8 cellular contexts compared by ENCODE assay signal in genomic region chr5:5421149-5421960, GRCh38. TPM values are rescaled to one million over a fixed set of nuclear protein-coding genes. Genes with fewer than 3 reads are reported as not detected.
DNase-seq lines count a peak whose midpoint lies in the region; ATAC-seq and TF ChIP-seq lines count a peak whose summit lies in the region.

No MANE protein-coding gene starts in this region.

- TF ChIP-seq CTCF in activated B cell treated with CpG ODN at 0.5 μM for 24 hours (IDR thresholded peaks at IDR 0.05) (no peak), epithelial cell of esophagus (IDR thresholded peaks at IDR 0.05; ENCODE audit: insufficient read depth, low read depth, low read length, missing control alignments) (no peak), osteoblast (IDR thresholded peaks at IDR 0.05; ENCODE audit: extremely low read depth, low read depth, low read length) (no peak)

- H3K4me3 Mint-ChIP-seq in activated B cell treated with CpG ODN at 0.5 μM for 24 hours = peak overlapping the region; percentile 96

- no peaks in the 10 kb centered on the region for H3K9me3 ChIP-seq in osteoblast (ENCODE audit: low read depth, low read length)

- intact Hi-C loops in activated B cell treated with CpG ODN at 0.5 μM for 24 hours (cut with micrococcal nuclease) = loop anchor here (5.0 kb wide), 1 partner anchor 1061 kb away; no protein-coding TSS in a partner anchor

- CTCF ChIA-PET in activated B cell treated with CpG ODN at 0.5 μM for 24 hours (lab: Charles Lee) = interaction anchor here (2.1 kb wide), 1 partner anchor 76 kb away, joined by 4 read pairs; no protein-coding TSS in a partner anchor

- no peaks in the 10 kb centered on the region for H3K27me3 ChIP-seq in osteoblast (ENCODE audit: insufficient read depth, low read length)

- H3K4me3 ChIP-seq in epithelial cell of esophagus (ENCODE audit: low read length) (peak overlapping the region; percentile 79), osteoblast (ENCODE audit: insufficient read depth, low read length) (peak overlapping the region; percentile 88)

- peaks cover 15% of the 10 kb centered on the region for H3K4me1 Mint-ChIP-seq in activated B cell treated with CpG ODN at 0.5 μM for 24 hours

- peaks cover 49% of the 10 kb centered on the region for H3K4me1 ChIP-seq in osteoblast (ENCODE audit: insufficient read depth, low read length)

- H3K79me2 ChIP-seq in osteoblast (ENCODE audit: insufficient read depth, low read length) = peaks cover 38% of the 10 kb centered on the region

- no peaks in the 10 kb centered on the region for H3K9me3 Mint-ChIP-seq in activated B cell treated with CpG ODN at 0.5 μM for 24 hours

- POLR2A ChIA-PET in activated B cell treated with CpG ODN at 0.5 μM for 24 hours (lab: Charles Lee) = interaction anchor here (0.6 to 2.2 kb wide), 6 partner anchors 273 to 1315 kb away, joined by 3 to 19 read pairs (median 6); partner anchors contain the start of genes MED10, NSUN2, SRD5A1 and TENT4A

- peak overlapping the region; percentile 97 for H2AFZ ChIP-seq in osteoblast (ENCODE audit: low read length)

- H3K36me3 ChIP-seq in osteoblast (ENCODE audit: insufficient read depth, low read length) = peaks cover 6% of the 10 kb centered on the region

- H4K20me1 ChIP-seq in osteoblast (ENCODE audit: insufficient read depth, low read length) = peaks cover 25% of the 10 kb centered on the region

- H3K4me2 ChIP-seq in osteoblast (ENCODE audit: insufficient read depth, low read length) = peak overlapping the region; percentile 87

- no peaks in the 10 kb centered on the region for H3K27me3 Mint-ChIP-seq in activated B cell treated with CpG ODN at 0.5 μM for 24 hours

- peak overlapping the region; percentile 99 for H3K27ac ChIP-seq in osteoblast (ENCODE audit: low read depth, low read length)

- DNase-seq in activated CD8-positive, alpha-beta memory T cell treated with anti-CD3 and anti-CD28 coated beads for 24 hours = peak; percentile 67
- no peak for DNase-seq in activated CD8-positive, alpha-beta memory T cell treated with anti-CD3 and anti-CD28 coated beads, Interleukin-2, amount 50 U/mL, for 4 hours
- DNase-seq in activated B cell treated with CpG ODN at 0.5 μM for 24 hours (no peak), epithelial cell of esophagus (ENCODE audit: low read depth) (peak; percentile 7), osteoblast (ENCODE audit: insufficient read length, low spot score, missing footprints) (no peak), GDM1 (lab: John Stamatoyannopoulos, UW) (no peak), NCI-H187 treated with DMSO at 0.1 percent for 48 hours (lab: John Stamatoyannopoulos, UW) (no peak)

- peak overlapping the region; percentile 95 for H3K27ac Mint-ChIP-seq in activated B cell treated with CpG ODN at 0.5 μM for 24 hours

- ATAC-seq in HG03378 (IDR thresholded peaks at IDR 0.05; ENCODE audit: unreplicated experiment) = peak; percentile 0
- ATAC-seq in activated B cell treated with CpG ODN at 0.5 μM for 24 hours (ENCODE audit: low read depth) = no peak

- H3K36me3 Mint-ChIP-seq in activated B cell treated with CpG ODN at 0.5 μM for 24 hours (ENCODE audit: low read depth) = peaks cover 12% of the 10 kb centered on the region

RNA-seq across cellular contexts. Expression of gene ICE1, which starts 1.1 kb away (rescaled TPM):
- 32.7 and 36.8 TPM in 2 replicates for total RNA-seq in activated B cell treated with CpG ODN at 0.5 μM for 24 hours
- 33.3 and 34.0 TPM in 2 replicates for total RNA-seq in osteoblast

Comparison
In these comparisons a context has a peak if more than half of its experiments do, and no peak if none do; other contexts are left out.
1. DNase-seq: peak in activated CD8-positive, alpha-beta memory T cell treated with anti-CD3 and anti-CD28 coated beads for 24 hours (single experiment) and epithelial cell of esophagus (single experiment); none in activated CD8-positive, alpha-beta memory T cell treated with anti-CD3 and anti-CD28 coated beads, Interleukin-2, amount 50 U/mL, for 4 hours (single experiment), activated B cell treated with CpG ODN at 0.5 μM for 24 hours (single experiment), osteoblast (single experiment), GDM1 (single experiment) and NCI-H187 treated with DMSO at 0.1 percent for 48 hours (single experiment).